In the genomic region with DNA sequence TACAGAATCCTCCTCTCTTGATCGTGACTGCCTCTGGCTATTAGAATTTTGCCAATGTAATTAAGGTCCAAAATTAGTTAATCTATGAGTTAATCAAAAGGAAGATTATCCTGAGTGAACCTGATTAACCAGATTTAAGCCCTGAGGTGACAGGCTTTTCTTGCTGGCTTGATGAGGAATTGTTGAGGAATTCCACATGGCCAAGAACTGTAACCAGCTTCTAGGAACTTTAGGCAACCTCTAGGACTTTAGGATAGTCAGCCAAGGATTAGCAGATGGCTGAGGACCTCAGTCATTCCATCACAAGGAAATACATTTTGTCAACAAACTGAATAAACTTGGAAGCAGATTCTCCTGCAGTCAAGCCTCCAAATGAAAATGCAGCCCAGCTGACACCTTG, we compare ENCODE assay signal across 19 cellular contexts.
DNase-seq lines count a peak whose midpoint lies in the region; ATAC-seq and TF ChIP-seq lines count a peak whose summit lies in the region.
"Had no signal": no experiment of that assay in that cellular context is flagged by ENCODE, and none has a peak within 500 bp of the region (broad histone marks: within the 10 kb centered on the region; RNA-seq: fewer than 3 reads in every experiment).

No MANE protein-coding gene starts in this region.

- TF ChIP-seq CTCF in PC-9 (conservative IDR thresholded peaks at IDR 0.05) (no peak), epithelial cell of esophagus (IDR thresholded peaks at IDR 0.05; ENCODE audit: insufficient read depth, low read depth, low read length, missing control alignments) (no peak)

- no peak overlapping the region for H3K4me3 Mint-ChIP-seq in stimulated activated effector memory CD8-positive, alpha-beta T cell treated with anti-CD3 and anti-CD28 coated beads, Interleukin-12 subunit alpha, Interleukin-12 subunit beta, amount 100 ng/mL, for 72 hours
- no peak overlapping the region for H3K4me3 Mint-ChIP-seq in natural killer cell treated with Interleukin-12 subunit alpha and Interleukin-12 subunit beta and Interleukin-15 and Interleukin-18, amount 100 ng/mL, for 72 hours
- H3K4me3 Mint-ChIP-seq: CD4-positive, alpha-beta T cell had no signal

- H3K27ac ChIP-seq in GM23248 (no peak overlapping the region), PC-9 (no peak overlapping the region), mesendoderm (ENCODE audit: low read depth, low read length) (no peak overlapping the region)
- H3K27ac ChIP-seq: A549, HL-60, SJCRH30 had no signal

- in situ Hi-C loops in GM23248 (cut with MboI), result no loop called here

- no TSS peak for BruUV-seq in PC-9 (replicated peaks; lab: Mats Ljungman, UMichigan)

- H3K4ac ChIP-seq in mesendoderm (ENCODE audit: low read depth, low read length), result no peak overlapping the region

- H2AK5ac ChIP-seq in mesendoderm (ENCODE audit: low read length), result no peak overlapping the region

- no peak overlapping the region for H3K9ac ChIP-seq in GM23248
- H3K9ac ChIP-seq in mesendoderm (ENCODE audit: low read length), result no peak overlapping the region

- H3K36me3 ChIP-seq in GM23248 (ENCODE audit: low read depth) (no peaks in the 10 kb centered on the region), PC-9 (ENCODE audit: low read depth) (no peaks in the 10 kb centered on the region), mesendoderm (ENCODE audit: control insufficient read depth, insufficient read depth, low read length) (no peaks in the 10 kb centered on the region)
- H3K36me3 ChIP-seq: MG63, SJCRH30 had no signal

- no peak overlapping the region for H4K5ac ChIP-seq in mesendoderm (ENCODE audit: low read length)

- no peak overlapping the region for H2BK120ac ChIP-seq in mesendoderm (ENCODE audit: low read depth, low read length)

- H3K27me3 ChIP-seq in GM23248 (replicated peaks; ENCODE audit: insufficient read depth) (peaks cover 17% of the 10 kb centered on the region), PC-9 (ENCODE audit: insufficient read depth, low read depth) (no peaks in the 10 kb centered on the region), mesendoderm (ENCODE audit: insufficient read depth, low read length, poor library complexity) (no peaks in the 10 kb centered on the region)
- H3K27me3 ChIP-seq: MG63, SJCRH30 had no signal

- H3K9me3 ChIP-seq in GM23248 (ENCODE audit: low read depth), result no peaks in the 10 kb centered on the region
- H3K9me3 ChIP-seq in PC-9 (ENCODE audit: insufficient read depth, low read depth), result no peaks in the 10 kb centered on the region
- H3K9me3 ChIP-seq: A549, Caco-2, MG63, SJCRH30 had no signal

- H4K20me1 ChIP-seq in GM23248 (ENCODE audit: insufficient read depth) (no peaks in the 10 kb centered on the region), PC-9 (ENCODE audit: insufficient read depth) (no peaks in the 10 kb centered on the region)

- H3K9me3 Mint-ChIP-seq in stimulated activated effector memory CD8-positive, alpha-beta T cell treated with anti-CD3 and anti-CD28 coated beads, Interleukin-12 subunit alpha, Interleukin-12 subunit beta, amount 100 ng/mL, for 72 hours, result no peaks in the 10 kb centered on the region
- H3K9me3 Mint-ChIP-seq in natural killer cell treated with Interleukin-12 subunit alpha and Interleukin-12 subunit beta and Interleukin-15 and Interleukin-18, amount 100 ng/mL, for 72 hours, result no peaks in the 10 kb centered on the region
- H3K9me3 Mint-ChIP-seq: CD4-positive, alpha-beta T cell had no signal

- POLR2A ChIA-PET in PC-9 (lab: Charles Lee; ENCODE audit: unreplicated experiment), result no interaction called here

- no peak overlapping the region for H3K27ac Mint-ChIP-seq in stimulated activated effector memory CD8-positive, alpha-beta T cell treated with anti-CD3 and anti-CD28 coated beads, Interleukin-12 subunit alpha, Interleukin-12 subunit beta, amount 100 ng/mL, for 72 hours
- no peak overlapping the region for H3K27ac Mint-ChIP-seq in natural killer cell treated with Interleukin-12 subunit alpha and Interleukin-12 subunit beta and Interleukin-15 and Interleukin-18, amount 100 ng/mL, for 72 hours
- H3K27ac Mint-ChIP-seq: CD4-positive, alpha-beta T cell had no signal

- no peak overlapping the region for H3K4me3 ChIP-seq in GM23248
- no peak overlapping the region for H3K4me3 ChIP-seq in PC-9
- no peak overlapping the region for H3K4me3 ChIP-seq in epithelial cell of esophagus (ENCODE audit: low read length)
- H3K4me3 ChIP-seq in mesendoderm (ENCODE audit: low read length), result no peak overlapping the region
- H3K4me3 ChIP-seq: A549, GM12878, MG63, SJCRH30 had no signal

- CTCF ChIA-PET in PC-9 (lab: Charles Lee), result no interaction called here

- no peak overlapping the region for H2BK15ac ChIP-seq in mesendoderm (replicated peaks; ENCODE audit: low read depth)

- no peaks in the 10 kb centered on the region for H3K4me1 Mint-ChIP-seq in stimulated activated effector memory CD8-positive, alpha-beta T cell treated with anti-CD3 and anti-CD28 coated beads, Interleukin-12 subunit alpha, Interleukin-12 subunit beta, amount 100 ng/mL, for 72 hours
- H3K4me1 Mint-ChIP-seq in natural killer cell treated with Interleukin-12 subunit alpha and Interleukin-12 subunit beta and Interleukin-15 and Interleukin-18, amount 100 ng/mL, for 72 hours (ENCODE audit: low read depth in 2 of 2), result no peaks in the 10 kb centered on the region

- H3K4me1 ChIP-seq in GM23248 (ENCODE audit: insufficient read depth) (no peaks in the 10 kb centered on the region), PC-9 (replicated peaks; ENCODE audit: insufficient read depth) (peaks cover 14% of the 10 kb centered on the region; the same call in 1 of the 2 replicates), mesendoderm (ENCODE audit: control insufficient read depth, low read depth, low read length) (no peaks in the 10 kb centered on the region)
- H3K4me1 ChIP-seq: A549, Caco-2 had no signal

- no peaks in the 10 kb centered on the region for H3K36me3 Mint-ChIP-seq in stimulated activated effector memory CD8-positive, alpha-beta T cell treated with anti-CD3 and anti-CD28 coated beads, Interleukin-12 subunit alpha, Interleukin-12 subunit beta, amount 100 ng/mL, for 72 hours
- H3K36me3 Mint-ChIP-seq in natural killer cell treated with Interleukin-12 subunit alpha and Interleukin-12 subunit beta and Interleukin-15 and Interleukin-18, amount 100 ng/mL, for 72 hours, result no peaks in the 10 kb centered on the region

- H3K18ac ChIP-seq in mesendoderm (ENCODE audit: low read length), result no peak overlapping the region

- 45 to 50% methylated on average over 1 of the region's 1 CpG for WGBS in GM23248 (ENCODE audit: low coverage in 1 of 2, low lambda C conversion rate in 2 of 2, missing lambda C conversion rate in 2 of 2), 2 experiments
- no CpG with 5 or more reads among the region's 1 CpG for WGBS in mesendoderm (ENCODE audit: extremely low coverage, insufficient coverage, low lambda C conversion rate)

- no peak for ATAC-seq in stimulated activated effector memory CD8-positive, alpha-beta T cell treated with anti-CD3 and anti-CD28 coated beads, Interleukin-12 subunit alpha, Interleukin-12 subunit beta, amount 100 ng/mL, for 72 hours
- no peak for ATAC-seq in GM18502 (IDR thresholded peaks at IDR 0.05; ENCODE audit: poor library complexity, unreplicated experiment)
- ATAC-seq in natural killer cell treated with Interleukin-12 subunit alpha and Interleukin-12 subunit beta and Interleukin-15 and Interleukin-18, amount 100 ng/mL, for 72 hours, result no peak
- ATAC-seq: A549, GM12878 had no signal

- H3K9me2 ChIP-seq in GM23248 (ENCODE audit: insufficient read depth) (no peaks in the 10 kb centered on the region), PC-9 (ENCODE audit: insufficient read depth) (no peaks in the 10 kb centered on the region)

- no peak overlapping the region for H4K8ac ChIP-seq in mesendoderm (ENCODE audit: low read depth, low read length)

- DNase-seq in GM23248 (peak; percentile 5), PC-9 (peak; percentile 17 to 80), epithelial cell of esophagus (ENCODE audit: low read depth) (peak; percentile 94), mesendoderm (peak; percentile 62), pons (ENCODE audit: low spot score) (no peak)
- no peak for DNase-seq in stimulated activated effector memory CD8-positive, alpha-beta T cell treated with anti-CD3 and anti-CD28 coated beads, Interleukin-12 subunit alpha, Interleukin-12 subunit beta, amount 100 ng/mL, for 72 hours (ENCODE audit: low spot score in 2 of 2)
- DNase-seq in natural killer cell treated with Interleukin-12 subunit alpha and Interleukin-12 subunit beta and Interleukin-15 and Interleukin-18, amount 100 ng/mL, for 72 hours (ENCODE audit: low spot score), result no peak
- DNase-seq: Caco-2; CD4-positive, alpha-beta T cell; DMS153; IMR-90; MG63; NCI-H1092; NCI-H2081; SJCRH30 had no signal

- H3K79me1 ChIP-seq in mesendoderm (ENCODE audit: low read length), result no peaks in the 10 kb centered on the region

- H2BK5ac ChIP-seq in mesendoderm (ENCODE audit: low read length), result no peak overlapping the region

- peaks cover 0 to 12% of the 10 kb centered on the region in 2 donors for H3K27me3 Mint-ChIP-seq in natural killer cell treated with Interleukin-12 subunit alpha and Interleukin-12 subunit beta and Interleukin-15 and Interleukin-18, amount 100 ng/mL, for 72 hours

- H3K4me2 ChIP-seq in GM23248 (ENCODE audit: unreplicated experiment), result no peak overlapping the region
- peak overlapping the region; percentile 20; the same call in 1 of the 2 replicates for H3K4me2 ChIP-seq in PC-9
- H3K4me2 ChIP-seq in mesendoderm (ENCODE audit: low read length), result no peak overlapping the region
- H3K4me2 ChIP-seq: A549 had no signal

- intact Hi-C loops in PC-9 (cut with micrococcal nuclease; ENCODE audit: unreplicated experiment), result no loop called here

- H2AFZ ChIP-seq in GM23248, result no peak overlapping the region
- no peak overlapping the region for H2AFZ ChIP-seq in PC-9

- H3F3A ChIP-seq in GM23248 (ENCODE audit: insufficient read depth), result no peaks in the 10 kb centered on the region
- peaks cover 3% of the 10 kb centered on the region; the same call in 1 of the 2 replicates for H3F3A ChIP-seq in PC-9 (ENCODE audit: insufficient read depth, low read depth)

- no peak overlapping the region for H3K56ac ChIP-seq in mesendoderm (ENCODE audit: low read length)

- H3K79me2 ChIP-seq in GM23248 (ENCODE audit: insufficient read depth), result no peaks in the 10 kb centered on the region
- no peaks in the 10 kb centered on the region for H3K79me2 ChIP-seq in PC-9 (ENCODE audit: low read depth)
- H3K79me2 ChIP-seq in mesendoderm (ENCODE audit: control insufficient read depth, insufficient read depth, low read length), result no peaks in the 10 kb centered on the region

- H3K23ac ChIP-seq in mesendoderm (ENCODE audit: low read length), result no peak overlapping the region

Comparison
In these comparisons a context has a peak if more than half of its experiments do, and no peak if none do; other contexts are left out.
1. DNase-seq: peak in GM23248 (single experiment), PC-9 (2 of 2), epithelial cell of esophagus (single experiment) and mesendoderm (single experiment); none in pons (single experiment), stimulated activated effector memory CD8-positive, alpha-beta T cell treated with anti-CD3 and anti-CD28 coated beads, Interleukin-12 subunit alpha, Interleukin-12 subunit beta, amount 100 ng/mL, for 72 hours (0 of 2) and natural killer cell treated with Interleukin-12 subunit alpha and Interleukin-12 subunit beta and Interleukin-15 and Interleukin-18, amount 100 ng/mL, for 72 hours (single experiment).